29 cellular contexts compared by ENCODE assay signal in the genomic region with DNA sequence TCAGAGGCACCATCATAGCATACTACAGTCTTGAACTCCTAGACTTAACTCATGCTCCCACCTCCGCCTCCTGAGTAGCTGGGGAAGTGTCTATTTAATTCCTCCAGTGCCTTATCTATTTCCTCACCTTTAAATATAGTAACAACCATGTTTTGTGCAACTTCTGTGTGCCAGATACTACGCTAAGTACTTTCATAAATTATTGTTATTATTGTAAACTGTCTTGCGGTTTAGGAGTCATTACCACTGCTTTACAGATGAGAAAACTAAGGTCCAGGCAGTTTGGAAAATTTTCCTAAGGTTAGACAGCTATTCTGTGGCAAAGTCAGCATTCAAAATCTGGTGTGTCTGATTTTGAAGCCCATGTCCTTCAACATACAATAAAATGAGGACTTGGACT.
A peak's percentile ranks its signal among the peaks of the same experiment; 100 is the strongest.
DNase-seq lines count a peak whose midpoint lies in the region; TF ChIP-seq lines count a peak whose summit lies in the region.
"Had no signal": no experiment of that assay in that cellular context is flagged by ENCODE, and none has a peak within 500 bp of the region (broad histone marks: within the 10 kb centered on the region; RNA-seq: fewer than 3 reads in every experiment).

No MANE protein-coding gene starts in this region.

- no peaks in the 10 kb centered on the region for H3K36me3 Mint-ChIP-seq in CD4-positive, alpha-beta memory T cell
- H3K36me3 Mint-ChIP-seq in mesothelial cell of epicardium: no peaks in the 10 kb centered on the region

- no peaks in the 10 kb centered on the region for H3K79me2 ChIP-seq in GM23248 (ENCODE audit: insufficient read depth)

- H3K27ac ChIP-seq in GM23248: no peak overlapping the region
- no peak overlapping the region for H3K27ac ChIP-seq in CD4-positive, alpha-beta memory T cell (ENCODE audit: low read depth, low read length)
- H3K27ac ChIP-seq: BLaER1 treated with 17β-estradiol and CSF1 and Interleukin-3, amounts not matched to agents 10 nM and 100 nM; KMS-11; Peyer's patch; SK-N-MC had no signal

- no peaks in the 10 kb centered on the region for H3K36me3 ChIP-seq in GM23248 (ENCODE audit: low read depth)
- no peaks in the 10 kb centered on the region for H3K36me3 ChIP-seq in CD4-positive, alpha-beta memory T cell (ENCODE audit: insufficient read depth, low read length)
- H3K36me3 ChIP-seq: BLaER1 treated with 17β-estradiol and CSF1 and Interleukin-3, amounts not matched to agents 10 nM and 100 nM; Peyer's patch had no signal

- POLR2A ChIA-PET in CD4-positive, alpha-beta memory T cell (lab: Charles Lee; ENCODE audit: partially characterized antibody): no interaction called here

- TF ChIP-seq CTCF in fibroblast of mammary gland (conservative IDR thresholded peaks at IDR 0.05; ENCODE audit: control insufficient read depth, insufficient read depth, low read depth, low read length): no peak
- no peak for TF ChIP-seq CTCF in mesothelial cell of epicardium (IDR thresholded peaks at IDR 0.05; ENCODE audit: unreplicated experiment)

- H3K4me2 ChIP-seq in GM23248 (ENCODE audit: unreplicated experiment): no peak overlapping the region
- H3K4me2 ChIP-seq: BLaER1 treated with 17β-estradiol and CSF1 and Interleukin-3, amounts not matched to agents 10 nM and 100 nM; KMS-11 had no signal

- H3K9me2 ChIP-seq in GM23248 (ENCODE audit: insufficient read depth): no peaks in the 10 kb centered on the region

- H3K4me1 Mint-ChIP-seq in CD4-positive, alpha-beta memory T cell: no peaks in the 10 kb centered on the region
- H3K4me1 Mint-ChIP-seq in mesothelial cell of epicardium: no peaks in the 10 kb centered on the region

- H3K9me3 ChIP-seq in GM23248 (ENCODE audit: low read depth): no peaks in the 10 kb centered on the region
- no peaks in the 10 kb centered on the region for H3K9me3 ChIP-seq in CD4-positive, alpha-beta memory T cell (ENCODE audit: control insufficient read depth in 1 of 2, low read length in 2 of 2)
- H3K9me3 ChIP-seq: BLaER1 treated with 17β-estradiol and CSF1 and Interleukin-3, amounts not matched to agents 10 nM and 100 nM; Peyer's patch had no signal

- no peaks in the 10 kb centered on the region for H3K9me3 Mint-ChIP-seq in CD4-positive, alpha-beta memory T cell
- no peaks in the 10 kb centered on the region for H3K9me3 Mint-ChIP-seq in mesothelial cell of epicardium
- H3K9me3 Mint-ChIP-seq: CD4-positive, alpha-beta T cell had no signal

- no peaks in the 10 kb centered on the region for H3K27me3 ChIP-seq in GM23248 (replicated peaks; ENCODE audit: insufficient read depth)
- H3K27me3 ChIP-seq in CD4-positive, alpha-beta memory T cell (ENCODE audit: insufficient read depth, low read length): no peaks in the 10 kb centered on the region
- H3K27me3 ChIP-seq: BLaER1 treated with 17β-estradiol and CSF1 and Interleukin-3, amounts not matched to agents 10 nM and 100 nM; Peyer's patch had no signal

- H3K4me3 Mint-ChIP-seq in CD4-positive, alpha-beta memory T cell: no peak overlapping the region
- no peak overlapping the region for H3K4me3 Mint-ChIP-seq in mesothelial cell of epicardium
- H3K4me3 Mint-ChIP-seq: CD4-positive, alpha-beta T cell had no signal

- no peak overlapping the region for H3K9ac ChIP-seq in GM23248
- H3K9ac ChIP-seq: BLaER1 treated with 17β-estradiol and CSF1 and Interleukin-3, amounts not matched to agents 10 nM and 100 nM; KMS-11 had no signal

- intact Hi-C loops in CD4-positive, alpha-beta memory T cell (cut with micrococcal nuclease): no loop called here

- 44 to 54% methylated on average over 3 of the region's 3 CpGs for WGBS in GM23248 (ENCODE audit: low coverage in 1 of 2, low lambda C conversion rate in 2 of 2, missing lambda C conversion rate in 2 of 2), 2 experiments

- in situ Hi-C loops in GM23248 (cut with MboI): no loop called here

- CTCF ChIA-PET in CD4-positive, alpha-beta memory T cell (lab: Charles Lee; ENCODE audit: partially characterized antibody): no interaction called here

- no peak overlapping the region for H3K27ac Mint-ChIP-seq in CD4-positive, alpha-beta memory T cell
- H3K27ac Mint-ChIP-seq in mesothelial cell of epicardium: no peak overlapping the region
- H3K27ac Mint-ChIP-seq: CD4-positive, alpha-beta T cell had no signal

- DNase-seq in GM23248 (peak; percentile 43), NOMO-1 treated with dmso at 0.1 percent for 144 hours (lab: John Stamatoyannopoulos, UW; ENCODE audit: unreplicated experiment) (peak; percentile 40), fibroblast of mammary gland (ENCODE audit: low read depth) (peak; percentile 45), anterior cingulate cortex (lab: John Stamatoyannopoulos, UW) (no peak), mesothelial cell of epicardium (ENCODE audit: low spot score in 2 of 2, unreplicated experiment in 2 of 2) (no peak), DMS114 treated with DMSO at 0.1 percent for 48 hours (lab: John Stamatoyannopoulos, UW; ENCODE audit: unreplicated experiment) (no peak)
- no peak for DNase-seq in CD4-positive, alpha-beta memory T cell
- DNase-seq: ACHN; AML-193; CD4-positive, alpha-beta T cell; COR-L47; EL; GDM1; GOT3; HCEC 1CT; NCI-H1048; NCI-H1417; NCI-H1694; NCI-H2081; NCI-H2171 treated with DMSO at 0.1 percent for 48 hours; NCI-H446; NCI-H524 treated with DMSO at 0.1 percent for 48 hours; NCI-H774; OCI-M1; Peyer's patch; SIG-M5 had no signal

- no peak overlapping the region for H2AFZ ChIP-seq in GM23248

- H3K4me3 ChIP-seq in GM23248 (no peak overlapping the region), fibroblast of mammary gland (ENCODE audit: control insufficient read depth, low read depth, low read length) (no peak overlapping the region)
- no peak overlapping the region for H3K4me3 ChIP-seq in CD4-positive, alpha-beta memory T cell (ENCODE audit: low read length in 2 of 2)
- H3K4me3 ChIP-seq: BLaER1 treated with 17β-estradiol and CSF1 and Interleukin-3, amounts not matched to agents 10 nM and 100 nM; Peyer's patch; SK-N-MC had no signal

- H3K27me3 Mint-ChIP-seq in CD4-positive, alpha-beta memory T cell: peaks cover 1 to 6% of the 10 kb centered on the region in 2 donors
- H3K27me3 Mint-ChIP-seq in mesothelial cell of epicardium (ENCODE audit: low read depth): no peaks in the 10 kb centered on the region

- no peaks in the 10 kb centered on the region for H4K20me1 ChIP-seq in GM23248 (ENCODE audit: insufficient read depth)
- H4K20me1 ChIP-seq: BLaER1 treated with 17β-estradiol and CSF1 and Interleukin-3, amounts not matched to agents 10 nM and 100 nM had no signal

- peaks cover 11% of the 10 kb centered on the region; the same call in 1 of the 2 replicates for H3K4me1 ChIP-seq in GM23248 (ENCODE audit: insufficient read depth)
- no peaks in the 10 kb centered on the region for H3K4me1 ChIP-seq in CD4-positive, alpha-beta memory T cell (ENCODE audit: insufficient read depth, low read length)
- H3K4me1 ChIP-seq: BLaER1 treated with 17β-estradiol and CSF1 and Interleukin-3, amounts not matched to agents 10 nM and 100 nM; Peyer's patch had no signal

- H3F3A ChIP-seq in GM23248 (ENCODE audit: insufficient read depth): peaks cover 10% of the 10 kb centered on the region; the same call in 1 of the 2 replicates

Comparison
In these comparisons a context has a peak if more than half of its experiments do, and no peak if none do; other contexts are left out.
1. DNase-seq: peak in GM23248 (single experiment), NOMO-1 treated with dmso at 0.1 percent for 144 hours (single experiment) and fibroblast of mammary gland (single experiment); none in CD4-positive, alpha-beta memory T cell (0 of 5), anterior cingulate cortex (0 of 58), mesothelial cell of epicardium (0 of 2) and DMS114 treated with DMSO at 0.1 percent for 48 hours (single experiment).